In genomic region chr12:33605776-33606175, GRCh38 we compare ENCODE assay signal across 10 cellular contexts.
DNase-seq lines count a peak whose midpoint lies in the region; ATAC-seq, FAIRE-seq and TF ChIP-seq lines count a peak whose summit lies in the region.
"Had no signal": no experiment of that assay in that cellular context is flagged by ENCODE, and none has a peak within 500 bp of the region (broad histone marks: within the 10 kb centered on the region; RNA-seq: fewer than 3 reads in every experiment).

No MANE protein-coding gene starts in this region.

- H3F3A ChIP-seq in neural cell (ENCODE audit: insufficient read depth, low read length, poor library complexity, severe bottlenecking) = no peaks in the 10 kb centered on the region

- no peak overlapping the region for H3K27ac ChIP-seq in GM12878 (ENCODE audit: control insufficient read depth, insufficient read depth)
- H3K27ac ChIP-seq in neural cell (ENCODE audit: low read length) = no peak overlapping the region
- H3K27ac ChIP-seq: ovary had no signal

- intact Hi-C loops in GM12878 (cut with micrococcal nuclease; ENCODE audit: unreplicated experiment) = no loop called here

- no peak for TF ChIP-seq POLR2A in GM12878 (IDR thresholded peaks at IDR 0.05; ENCODE audit: low read depth, low read length)

- no peak for TF ChIP-seq EP300 in GM12878 (IDR thresholded peaks at IDR 0.05; ENCODE audit: borderline replicate concordance in 1 of 2, control insufficient read depth in 1 of 2, low read depth in 2 of 2, low read length in 2 of 2)
- TF ChIP-seq EP300 in neural cell (conservative IDR thresholded peaks at IDR 0.05; ENCODE audit: poor library complexity, severe bottlenecking) = no peak

- H3K4me3 ChIP-seq in GM12878 = no peak overlapping the region
- no peak overlapping the region for H3K4me3 ChIP-seq in neural cell (ENCODE audit: low read length)
- H3K4me3 ChIP-seq: ovary had no signal

- TF ChIP-seq CTCF in GM12878 (IDR thresholded peaks at IDR 0.05 in 2 of 3, conservative IDR thresholded peaks at IDR 0.05 in 1 of 3; ENCODE audit: control insufficient read depth in 2 of 3, extremely low read depth in 1 of 3, insufficient read depth in 1 of 3, low read depth in 3 of 3, low read length in 3 of 3) (peak in 1 of 3 experiments; percentile 12; a peak in 2 of 6 replicates), neural cell (IDR thresholded peaks at IDR 0.05; ENCODE audit: poor library complexity, severe bottlenecking) (peak; percentile 58)

- ATAC-seq in GM12878 (no peak), GM19463 (IDR thresholded peaks at IDR 0.05; ENCODE audit: unreplicated experiment) (no peak), HG03378 (IDR thresholded peaks at IDR 0.05; ENCODE audit: unreplicated experiment) (no peak)
- ATAC-seq in stimulated activated naive CD8-positive, alpha-beta T cell treated with anti-CD3 and anti-CD28 coated beads, Interleukin-15, amount 100 ng/mL, for 72 hours = no peak

- no peaks in the 10 kb centered on the region for H3K4me1 ChIP-seq in GM12878 (ENCODE audit: control insufficient read depth, insufficient read depth, low read length)

- POLR2A ChIA-PET in GM12878 (lab: Charles Lee) = interaction anchor here (1.6 kb wide), 1 partner anchor 17 kb away, joined by 6 read pairs; no protein-coding TSS in a partner anchor

- no peaks in the 10 kb centered on the region for H4K20me1 ChIP-seq in GM12878 (ENCODE audit: control insufficient read depth, insufficient read depth)
- no peaks in the 10 kb centered on the region for H4K20me1 ChIP-seq in neural cell (ENCODE audit: insufficient read depth)

- H3K27ac Mint-ChIP-seq in stimulated activated naive CD8-positive, alpha-beta T cell treated with anti-CD3 and anti-CD28 coated beads, Interleukin-15, amount 100 ng/mL, for 72 hours = no peak overlapping the region

- RAD21 ChIA-PET in GM12878 (lab: Charles Lee; ENCODE audit: unreplicated experiment) = interaction anchor here (1.1 to 1.2 kb wide), 4 partner anchors 22 to 850 kb away, joined by 3 to 5 read pairs (median 4); partner anchors contain the start of gene YARS2

- H3K27me3 ChIP-seq in GM12878 (replicated peaks in 1 of 2; ENCODE audit: control insufficient read depth in 2 of 2, insufficient read depth in 2 of 2, low read length in 1 of 2) = no peaks in the 10 kb centered on the region
- no peaks in the 10 kb centered on the region for H3K27me3 ChIP-seq in neural cell (ENCODE audit: insufficient read depth, low read depth, low read length)
- H3K27me3 ChIP-seq: ovary had no signal

- H3K36me3 ChIP-seq in GM12878 (ENCODE audit: control insufficient read depth in 2 of 2, insufficient read depth in 2 of 2, low read length in 1 of 2) (no peaks in the 10 kb centered on the region), neural cell (ENCODE audit: insufficient read depth, low read length) (peaks cover 3% of the 10 kb centered on the region)
- H3K36me3 ChIP-seq: ovary had no signal

- DNase-seq in DMS 273 (lab: John Stamatoyannopoulos, UW; ENCODE audit: unreplicated experiment) (peak; percentile 6), DMS 273 treated with DMSO at 0.1 percent for 48 hours (lab: John Stamatoyannopoulos, UW) (no peak), NAMALWA (ENCODE audit: low spot score) (peak; percentile 55), GM12878 (ENCODE audit: low read depth, low spot score) (no peak)
- DNase-seq in stimulated activated naive CD8-positive, alpha-beta T cell treated with anti-CD3 and anti-CD28 coated beads, Interleukin-15, amount 100 ng/mL, for 72 hours = no peak
- DNase-seq: 8988T, ovary had no signal

- WGBS in GM12878 (ENCODE audit: insufficient coverage, insufficient replicate concordance, low lambda C conversion rate, missing lambda C conversion rate) = 50% methylated on average over 2 of the region's 2 CpGs

- SMC1A ChIA-PET in GM12878 (lab: Charles Lee; ENCODE audit: uncharacterized antibody, unreplicated experiment) = interaction anchor here (0.6 to 1.5 kb wide), 8 partner anchors 9 to 850 kb away, joined by 3 to 5 read pairs (median 3); partner anchors contain the start of gene YARS2

- CTCF ChIA-PET in GM12878 (lab: Yijun Ruan, JAX) = interaction anchor here (1.0 to 1.3 kb wide), 3 partner anchors 8 to 15 kb away, joined by 3 to 5 read pairs (median 4); no protein-coding TSS in a partner anchor

- FAIRE-seq in GM12878 (lab: Jason Lieb, UNC) = no peak

- no peaks in the 10 kb centered on the region for H3K27me3 Mint-ChIP-seq in stimulated activated naive CD8-positive, alpha-beta T cell treated with anti-CD3 and anti-CD28 coated beads, Interleukin-15, amount 100 ng/mL, for 72 hours

- H3K4me2 ChIP-seq in GM12878 (ENCODE audit: control insufficient read depth, insufficient read depth) = no peak overlapping the region
- H3K4me2 ChIP-seq in neural cell (ENCODE audit: low read length) = no peak overlapping the region

- TF ChIP-seq RAD21 in GM12878 (IDR thresholded peaks at IDR 0.05; ENCODE audit: insufficient read depth, low read depth, low read length) (peak; percentile 34; the same call in 1 of the 2 replicates), neural cell (conservative IDR thresholded peaks at IDR 0.05) (peak; percentile 50)

- H3K9me3 ChIP-seq in GM12878 (replicated peaks; ENCODE audit: control insufficient read depth, insufficient read depth, low read length) (no peaks in the 10 kb centered on the region), neural cell (ENCODE audit: low read length) (no peaks in the 10 kb centered on the region)
- H3K9me3 ChIP-seq: ovary had no signal

- no peaks in the 10 kb centered on the region for H3K4me1 Mint-ChIP-seq in stimulated activated naive CD8-positive, alpha-beta T cell treated with anti-CD3 and anti-CD28 coated beads, Interleukin-15, amount 100 ng/mL, for 72 hours

- H2AFZ ChIP-seq in GM12878 (ENCODE audit: control insufficient read depth, low read depth, low read length) = no peak overlapping the region
- no peak overlapping the region for H2AFZ ChIP-seq in neural cell (ENCODE audit: low read depth, low read length)

- H3K9ac ChIP-seq in GM12878 (ENCODE audit: control insufficient read depth, insufficient read depth, low read length) (no peak overlapping the region), neural cell (ENCODE audit: low read length) (no peak overlapping the region)

- no TSS peak for BruUV-seq in GM12878 (replicated peaks; lab: Mats Ljungman, UMichigan)

- H3K79me2 ChIP-seq in GM12878 (ENCODE audit: control insufficient read depth, insufficient read depth, low read length) (no peaks in the 10 kb centered on the region), neural cell (replicated peaks; ENCODE audit: insufficient read depth, low read length) (no peaks in the 10 kb centered on the region)

- in situ Hi-C loops in GM12878 (cut with MboI) = no loop called here

- peaks cover 7 to 8% of the 10 kb centered on the region in 2 donors for H3K9me3 Mint-ChIP-seq in stimulated activated naive CD8-positive, alpha-beta T cell treated with anti-CD3 and anti-CD28 coated beads, Interleukin-15, amount 100 ng/mL, for 72 hours

- no peaks in the 10 kb centered on the region for H3K9me2 ChIP-seq in neural cell (ENCODE audit: insufficient read depth, low read length)

- H3K4me3 Mint-ChIP-seq in stimulated activated naive CD8-positive, alpha-beta T cell treated with anti-CD3 and anti-CD28 coated beads, Interleukin-15, amount 100 ng/mL, for 72 hours = no peak overlapping the region

TF ChIP-seq in GM12878, 131 proteins besides CTCF, POLR2A, EP300 and RAD21:
- TF ChIP-seq SMC3 (IDR thresholded peaks at IDR 0.05; ENCODE audit: borderline replicate concordance, low read length) = peak; percentile 26; the same call in 1 of the 2 replicates
- no peak for TF ChIP-seq ZNF207 (IDR thresholded peaks at IDR 0.05; ENCODE audit: borderline replicate concordance)

TF ChIP-seq in neural cell, 6 proteins besides CTCF, POLR2A, EP300 and RAD21:
- no peak for TF ChIP-seq EZH2 (IDR thresholded peaks at IDR 0.05; ENCODE audit: borderline replicate concordance, insufficient read depth, low read length, poor library complexity, severe bottlenecking)
- TF ChIP-seq SMC3 (conservative IDR thresholded peaks at IDR 0.05; ENCODE audit: poor library complexity) = peak; percentile 46

Comparison
In these comparisons a context has a peak if more than half of its experiments do, and no peak if none do; other contexts are left out.
1. DNase-seq: peak in DMS 273 (single experiment) and NAMALWA (single experiment); none in DMS 273 treated with DMSO at 0.1 percent for 48 hours (single experiment), GM12878 (single experiment) and stimulated activated naive CD8-positive, alpha-beta T cell treated with anti-CD3 and anti-CD28 coated beads, Interleukin-15, amount 100 ng/mL, for 72 hours (0 of 2).